1 cellular context compared by ENCODE assay signal in the genomic region with DNA sequence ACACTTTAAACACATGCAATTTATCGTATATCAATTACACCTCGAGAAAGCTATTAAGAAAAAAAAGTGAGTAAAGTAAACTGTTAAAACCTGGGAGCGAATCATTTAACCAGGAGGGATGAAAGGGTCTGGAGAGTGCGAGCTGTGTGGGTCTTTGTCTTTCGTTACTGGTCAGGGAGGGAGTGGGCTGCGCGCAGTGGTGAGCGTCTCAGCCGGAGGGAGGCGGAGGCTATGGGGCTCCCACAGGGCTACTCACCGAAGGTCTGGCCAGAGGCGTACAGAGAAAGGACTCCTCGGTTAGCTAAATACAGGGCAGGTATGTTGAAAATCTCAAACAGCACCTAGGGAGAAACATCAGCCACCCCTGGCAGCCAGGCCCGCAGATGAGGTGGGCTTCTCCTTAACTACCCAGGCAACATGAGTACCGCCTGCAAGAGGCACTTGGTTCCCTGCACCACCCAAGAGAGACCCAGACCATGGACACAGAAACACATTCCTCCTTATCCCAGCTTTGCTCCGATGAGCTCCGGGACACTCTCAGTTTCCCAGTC.
TF ChIP-seq lines count a peak whose summit lies in the region.

No MANE protein-coding gene starts in this region.

TF ChIP-seq in GM23338, 12 proteins besides CTCF, POLR2A, EP300 and RAD21 (continued from another document):
- TF ChIP-seq, protein P1, sequence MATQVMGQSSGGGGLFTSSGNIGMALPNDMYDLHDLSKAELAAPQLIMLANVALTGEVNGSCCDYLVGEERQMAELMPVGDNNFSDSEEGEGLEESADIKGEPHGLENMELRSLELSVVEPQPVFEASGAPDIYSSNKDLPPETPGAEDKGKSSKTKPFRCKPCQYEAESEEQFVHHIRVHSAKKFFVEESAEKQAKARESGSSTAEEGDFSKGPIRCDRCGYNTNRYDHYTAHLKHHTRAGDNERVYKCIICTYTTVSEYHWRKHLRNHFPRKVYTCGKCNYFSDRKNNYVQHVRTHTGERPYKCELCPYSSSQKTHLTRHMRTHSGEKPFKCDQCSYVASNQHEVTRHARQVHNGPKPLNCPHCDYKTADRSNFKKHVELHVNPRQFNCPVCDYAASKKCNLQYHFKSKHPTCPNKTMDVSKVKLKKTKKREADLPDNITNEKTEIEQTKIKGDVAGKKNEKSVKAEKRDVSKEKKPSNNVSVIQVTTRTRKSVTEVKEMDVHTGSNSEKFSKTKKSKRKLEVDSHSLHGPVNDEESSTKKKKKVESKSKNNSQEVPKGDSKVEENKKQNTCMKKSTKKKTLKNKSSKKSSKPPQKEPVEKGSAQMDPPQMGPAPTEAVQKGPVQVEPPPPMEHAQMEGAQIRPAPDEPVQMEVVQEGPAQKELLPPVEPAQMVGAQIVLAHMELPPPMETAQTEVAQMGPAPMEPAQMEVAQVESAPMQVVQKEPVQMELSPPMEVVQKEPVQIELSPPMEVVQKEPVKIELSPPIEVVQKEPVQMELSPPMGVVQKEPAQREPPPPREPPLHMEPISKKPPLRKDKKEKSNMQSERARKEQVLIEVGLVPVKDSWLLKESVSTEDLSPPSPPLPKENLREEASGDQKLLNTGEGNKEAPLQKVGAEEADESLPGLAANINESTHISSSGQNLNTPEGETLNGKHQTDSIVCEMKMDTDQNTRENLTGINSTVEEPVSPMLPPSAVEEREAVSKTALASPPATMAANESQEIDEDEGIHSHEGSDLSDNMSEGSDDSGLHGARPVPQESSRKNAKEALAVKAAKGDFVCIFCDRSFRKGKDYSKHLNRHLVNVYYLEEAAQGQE (IDR thresholded peaks at IDR 0.05; ENCODE audit: unreplicated experiment), result no peak
- TF ChIP-seq EZH2 (IDR thresholded peaks at IDR 0.05; ENCODE audit: low read depth, unreplicated experiment), result no peak
- TF ChIP-seq, protein P2, sequence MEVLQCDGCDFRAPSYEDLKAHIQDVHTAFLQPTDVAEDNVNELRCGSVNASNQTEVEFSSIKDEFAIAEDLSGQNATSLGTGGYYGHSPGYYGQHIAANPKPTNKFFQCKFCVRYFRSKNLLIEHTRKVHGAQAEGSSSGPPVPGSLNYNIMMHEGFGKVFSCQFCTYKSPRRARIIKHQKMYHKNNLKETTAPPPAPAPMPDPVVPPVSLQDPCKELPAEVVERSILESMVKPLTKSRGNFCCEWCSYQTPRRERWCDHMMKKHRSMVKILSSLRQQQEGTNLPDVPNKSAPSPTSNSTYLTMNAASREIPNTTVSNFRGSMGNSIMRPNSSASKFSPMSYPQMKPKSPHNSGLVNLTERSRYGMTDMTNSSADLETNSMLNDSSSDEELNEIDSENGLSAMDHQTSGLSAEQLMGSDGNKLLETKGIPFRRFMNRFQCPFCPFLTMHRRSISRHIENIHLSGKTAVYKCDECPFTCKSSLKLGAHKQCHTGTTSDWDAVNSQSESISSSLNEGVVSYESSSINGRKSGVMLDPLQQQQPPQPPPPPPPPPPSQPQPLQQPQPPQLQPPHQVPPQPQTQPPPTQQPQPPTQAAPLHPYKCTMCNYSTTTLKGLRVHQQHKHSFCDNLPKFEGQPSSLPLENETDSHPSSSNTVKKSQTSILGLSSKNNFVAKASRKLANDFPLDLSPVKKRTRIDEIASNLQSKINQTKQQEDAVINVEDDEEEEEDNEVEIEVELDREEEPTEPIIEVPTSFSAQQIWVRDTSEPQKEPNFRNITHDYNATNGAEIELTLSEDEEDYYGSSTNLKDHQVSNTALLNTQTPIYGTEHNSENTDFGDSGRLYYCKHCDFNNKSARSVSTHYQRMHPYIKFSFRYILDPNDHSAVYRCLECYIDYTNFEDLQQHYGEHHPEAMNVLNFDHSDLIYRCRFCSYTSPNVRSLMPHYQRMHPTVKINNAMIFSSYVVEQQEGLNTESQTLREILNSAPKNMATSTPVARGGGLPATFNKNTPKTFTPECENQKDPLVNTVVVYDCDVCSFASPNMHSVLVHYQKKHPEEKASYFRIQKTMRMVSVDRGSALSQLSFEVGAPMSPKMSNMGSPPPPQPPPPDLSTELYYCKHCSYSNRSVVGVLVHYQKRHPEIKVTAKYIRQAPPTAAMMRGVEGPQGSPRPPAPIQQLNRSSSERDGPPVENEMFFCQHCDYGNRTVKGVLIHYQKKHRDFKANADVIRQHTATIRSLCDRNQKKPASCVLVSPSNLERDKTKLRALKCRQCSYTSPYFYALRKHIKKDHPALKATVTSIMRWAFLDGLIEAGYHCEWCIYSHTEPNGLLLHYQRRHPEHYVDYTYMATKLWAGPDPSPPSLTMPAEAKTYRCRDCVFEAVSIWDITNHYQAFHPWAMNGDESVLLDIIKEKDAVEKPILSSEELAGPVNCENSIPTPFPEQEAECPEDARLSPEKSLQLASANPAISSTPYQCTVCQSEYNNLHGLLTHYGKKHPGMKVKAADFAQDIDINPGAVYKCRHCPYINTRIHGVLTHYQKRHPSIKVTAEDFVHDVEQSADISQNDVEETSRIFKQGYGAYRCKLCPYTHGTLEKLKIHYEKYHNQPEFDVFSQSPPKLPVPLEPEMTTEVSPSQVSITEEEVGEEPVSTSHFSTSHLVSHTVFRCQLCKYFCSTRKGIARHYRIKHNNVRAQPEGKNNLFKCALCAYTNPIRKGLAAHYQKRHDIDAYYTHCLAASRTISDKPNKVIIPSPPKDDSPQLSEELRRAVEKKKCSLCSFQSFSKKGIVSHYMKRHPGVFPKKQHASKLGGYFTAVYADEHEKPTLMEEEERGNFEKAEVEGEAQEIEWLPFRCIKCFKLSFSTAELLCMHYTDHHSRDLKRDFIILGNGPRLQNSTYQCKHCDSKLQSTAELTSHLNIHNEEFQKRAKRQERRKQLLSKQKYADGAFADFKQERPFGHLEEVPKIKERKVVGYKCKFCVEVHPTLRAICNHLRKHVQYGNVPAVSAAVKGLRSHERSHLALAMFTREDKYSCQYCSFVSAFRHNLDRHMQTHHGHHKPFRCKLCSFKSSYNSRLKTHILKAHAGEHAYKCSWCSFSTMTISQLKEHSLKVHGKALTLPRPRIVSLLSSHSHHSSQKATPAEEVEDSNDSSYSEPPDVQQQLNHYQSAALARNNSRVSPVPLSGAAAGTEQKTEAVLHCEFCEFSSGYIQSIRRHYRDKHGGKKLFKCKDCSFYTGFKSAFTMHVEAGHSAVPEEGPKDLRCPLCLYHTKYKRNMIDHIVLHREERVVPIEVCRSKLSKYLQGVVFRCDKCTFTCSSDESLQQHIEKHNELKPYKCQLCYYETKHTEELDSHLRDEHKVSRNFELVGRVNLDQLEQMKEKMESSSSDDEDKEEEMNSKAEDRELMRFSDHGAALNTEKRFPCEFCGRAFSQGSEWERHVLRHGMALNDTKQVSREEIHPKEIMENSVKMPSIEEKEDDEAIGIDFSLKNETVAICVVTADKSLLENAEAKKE (CRISPR knock-in tag; IDR thresholded peaks at IDR 0.05), result no peak
- no peak for TF ChIP-seq POLR2AphosphoS5 (IDR thresholded peaks at IDR 0.05; ENCODE audit: low read depth)
